Comparison of ENCODE assay signal across 9 cellular contexts in genomic region chr4:163343604-163344146, GRCh38. TPM values are rescaled to one million over a fixed set of nuclear protein-coding genes. Genes with fewer than 3 reads are reported as not detected.
DNase-seq lines count a peak whose midpoint lies in the region; ATAC-seq, FAIRE-seq and TF ChIP-seq lines count a peak whose summit lies in the region.
"Had no signal": no experiment of that assay in that cellular context is flagged by ENCODE, and none has a peak within 500 bp of the region (broad histone marks: within the 10 kb centered on the region; RNA-seq: fewer than 3 reads in every experiment).

Gene NPY5R (plus strand): TSS chr4:163343892. CDS start chr4:163350274, 6,382 bp downstream.

- 23% methylated on average over 4 of the region's 55 CpGs for WGBS in A549 (ENCODE audit: missing lambda C conversion rate)
- WGBS in right cardiac atrium: 1% methylated on average over 55 of the region's 55 CpGs
- WGBS in pancreas, 2 donors: 1 to 2% methylated on average over 48 to 55 of the region's 55 CpGs

- H3K4me2 ChIP-seq in A549: peak within 1 kb of the TSS; percentile 81

- H3K4me3 ChIP-seq in A549 (peak within 1 kb of the TSS; percentile 36), ascending aorta (peak within 1 kb of the TSS; percentile 77 to 95), right cardiac atrium (ENCODE audit: low read length) (peak within 1 kb of the TSS; percentile 51), pancreas (peak within 1 kb of the TSS; percentile 18 to 53 (median 36))

- H3K27me3 ChIP-seq in ascending aorta (no peaks in the 10 kb centered on the region), right cardiac atrium (ENCODE audit: control insufficient read depth, insufficient read depth) (no peaks in the 10 kb centered on the region), pancreas (peaks cover 0 to 33% (median 2%) of the 10 kb centered on the region in 4 donors)

- POLR2A ChIA-PET in A549 (lab: Yijun Ruan, JAX): no interaction called here

- intact Hi-C loops in ascending aorta (cut with DNase I): loop anchor here (2.0 to 10.0 kb wide), 2 partner anchors 151 to 1771 kb away; partner anchors contain the start of genes TMA16 and TMEM192
- intact Hi-C loops in right cardiac atrium (cut with DNase I): no loop called here
- intact Hi-C loops in pancreas (cut with DNase I): no loop called here

- no peak for FAIRE-seq in A549 (lab: Jason Lieb, UNC)
- FAIRE-seq in pancreas (lab: Jason Lieb, UNC): no peak

- ATAC-seq in A549 (peak; percentile 74 to 80; a peak in 5 of 6 replicates), right cardiac atrium (peak; percentile 84 to 90), pancreas (peak; percentile 79 to 86 (median 83)), HG03139 (IDR thresholded peaks at IDR 0.05; ENCODE audit: unreplicated experiment) (no peak), HG03565 (IDR thresholded peaks at IDR 0.05; ENCODE audit: unreplicated experiment) (no peak)
- ATAC-seq: T-helper 17 cell had no signal

- no peak for TF ChIP-seq CTCF in A549 (IDR thresholded peaks at IDR 0.05)
- no peak for TF ChIP-seq CTCF in ascending aorta (IDR thresholded peaks at IDR 0.05)
- TF ChIP-seq CTCF in pancreas (IDR thresholded peaks at IDR 0.05): no peak

- H3K4me1 ChIP-seq in A549 (peaks cover 7% of the 10 kb centered on the region; the same call in 1 of the 3 replicates), ascending aorta (peaks cover 0 to 3% of the 10 kb centered on the region in 2 donors), right cardiac atrium (ENCODE audit: control insufficient read depth, insufficient read depth, low read length) (no peaks in the 10 kb centered on the region), pancreas (peaks cover 0 to 4% (median 0%) of the 10 kb centered on the region in 3 donors)

- H3K27ac ChIP-seq in A549 (no peak within 1 kb of the TSS), ascending aorta (peak within 1 kb of the TSS; percentile 71 to 85), right cardiac atrium (ENCODE audit: low read length) (peak within 1 kb of the TSS; percentile 27), pancreas (peak within 1 kb of the TSS in 3 of 4 donors; percentile 28 to 56 (median 48))

- CTCF ChIA-PET in A549 (lab: Yijun Ruan, JAX): interaction anchor here (1.4 to 2.8 kb wide), 2 partner anchors 11 kb away, joined by 5 to 15 read pairs; partner anchors contain the start of gene NPY1R

- H3K36me3 ChIP-seq in ascending aorta: no peaks in the 10 kb centered on the region
- H3K36me3 ChIP-seq in pancreas: no peaks in the 10 kb centered on the region

- DNase-seq in A549 (ENCODE audit: low read depth in 1 of 2, low spot score in 1 of 2) (no peak), ascending aorta (ENCODE audit: low spot score in 2 of 2) (no peak), right cardiac atrium (peak in 2 of 3 donors; percentile 58 to 64), pancreas (peak in 4 of 6 donors; percentile 10 to 67 (median 42)), UCSD-AML1 (lab: John Stamatoyannopoulos, UW; ENCODE audit: unreplicated experiment) (no peak), NCI-H1105 treated with DMSO at 0.1 percent for 48 hours (lab: John Stamatoyannopoulos, UW) (no peak)
- DNase-seq: T-helper 17 cell had no signal

- TF ChIP-seq POLR2A in A549 (IDR thresholded peaks at IDR 0.05; ENCODE audit: low read length): no peak

- no peak for TF ChIP-seq EP300 in A549 (IDR thresholded peaks at IDR 0.05)

- TF ChIP-seq RAD21 in A549 (conservative IDR thresholded peaks at IDR 0.05 in 1 of 2, IDR thresholded peaks at IDR 0.05 in 1 of 2): no peak

- H3K9me3 ChIP-seq in A549 (no peaks in the 10 kb centered on the region), ascending aorta (no peaks in the 10 kb centered on the region), right cardiac atrium (ENCODE audit: control insufficient read depth, low read length) (no peaks in the 10 kb centered on the region), pancreas (no peaks in the 10 kb centered on the region)

TF ChIP-seq in A549, 52 proteins besides CTCF, POLR2A, EP300 and RAD21:
- no peak for TF ChIP-seq JUNB (IDR thresholded peaks at IDR 0.05)
- no peak for TF ChIP-seq RFX5 (IDR thresholded peaks at IDR 0.05)
- TF ChIP-seq KDM5A (IDR thresholded peaks at IDR 0.05): no peak
- no peak for TF ChIP-seq CHD2 (IDR thresholded peaks at IDR 0.05; ENCODE audit: low read length, partially characterized antibody)
- no peak for TF ChIP-seq RCOR1 (IDR thresholded peaks at IDR 0.05; ENCODE audit: low read depth, low read length)
- TF ChIP-seq NPAS2 (CRISPR knock-in tag; IDR thresholded peaks at IDR 0.05; ENCODE audit: borderline replicate concordance): no peak
- no peak for TF ChIP-seq MAFK (IDR thresholded peaks at IDR 0.05; ENCODE audit: partially characterized antibody)

RNA-seq across cellular contexts. Expression of gene NPY5R, which starts in this region (rescaled TPM):
- polyA plus RNA-seq in A549 (2011; rRNA removed) (0.11 and 0.13 TPM in 2 replicates), A549 (2017; fragmentation: RNase III; extraction: RNeasy Plus Mini Kit Qiagen cat#74134 plus additional on column Dnase treatment) (not detected in 3 replicates), right cardiac atrium (0.93 TPM), pancreas (under 1 TPM; 0.08 to 0.73 TPM)
- polyA plus RNA-seq in A549 (2012; cell fraction: cytosol; rRNA removed): not detected in 2 replicates
- not detected in 2 replicates for polyA plus RNA-seq in A549 (2012; cell fraction: nucleus; rRNA removed)
- polyA minus RNA-seq in A549 (2011; rRNA and poly(A)+ RNA removed): not detected in 2 replicates
- total RNA-seq in ascending aorta (6.1 TPM), right cardiac atrium (1 to 10 TPM in 1 of 4 donors, under 1 TPM in 3; 0.25 to 2.0 (median 0.62) TPM), pancreas (under 1 TPM; 0.04 to 0.69 (median 0.17) TPM)
- total RNA-seq: T-helper 17 cell had no signal

Comparison
In these comparisons a context has a peak if more than half of its experiments do, and no peak if none do; other contexts are left out.
1. Peak in ATAC-seq, H3K4me3 ChIP-seq and H3K4me2 ChIP-seq in A549; RNA of the gene not detected or under 1 TPM.
2. Peak in DNase-seq, ATAC-seq, H3K4me3 ChIP-seq and H3K27ac ChIP-seq in pancreas; RNA of the gene not detected or under 1 TPM.
3. ATAC-seq: peak in right cardiac atrium (2 of 2); none in HG03139 (single experiment) and HG03565 (single experiment).
4. DNase-seq: peak in right cardiac atrium (2 of 3); none in A549 (0 of 2), ascending aorta (0 of 2), UCSD-AML1 (single experiment) and NCI-H1105 treated with DMSO at 0.1 percent for 48 hours (single experiment).
5. H3K27ac ChIP-seq: peak in ascending aorta (2 of 2) and right cardiac atrium (single experiment); none in A549 (0 of 2).
6. H3K4me3 ChIP-seq: peak in every context shown above with its lines; median percentile 86 in ascending aorta; 51 in right cardiac atrium; 36 in A549; 36 in pancreas.